ENCODE assay signal across 19 cellular contexts in the genomic region with DNA sequence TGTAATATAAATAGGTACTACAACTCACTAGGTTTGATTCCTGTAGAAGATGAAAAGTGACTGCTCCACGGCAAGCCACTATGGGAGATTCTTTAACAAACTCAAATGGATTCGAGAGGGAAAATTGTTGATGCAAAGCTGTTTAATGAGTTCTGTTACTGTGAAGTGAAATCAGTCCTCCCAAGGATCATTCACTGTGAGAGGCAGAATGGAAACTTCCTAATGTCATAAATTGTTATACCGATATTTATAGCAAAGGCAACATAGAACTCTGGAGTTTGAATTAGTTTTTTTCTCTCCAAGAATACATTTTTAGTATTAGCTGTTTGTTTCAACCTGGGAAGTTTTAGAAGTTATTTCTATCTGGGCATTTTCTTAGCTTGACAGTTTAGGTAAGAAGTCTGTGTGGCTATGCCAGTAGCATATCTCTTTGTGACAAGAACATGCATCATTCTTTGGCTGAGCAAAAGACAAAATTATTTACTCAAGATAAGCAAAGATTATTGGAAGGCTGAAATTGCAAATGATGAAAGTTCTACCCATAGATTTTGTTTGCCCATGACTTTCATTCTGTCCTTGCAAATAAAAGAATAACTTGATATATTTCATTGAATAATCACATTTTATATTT.
A peak's percentile ranks its signal among the peaks of the same experiment; 100 is the strongest.
DNase-seq lines count a peak whose midpoint lies in the region; ATAC-seq and TF ChIP-seq lines count a peak whose summit lies in the region.
"Had no signal": no experiment of that assay in that cellular context is flagged by ENCODE, and none has a peak within 500 bp of the region (broad histone marks: within the 10 kb centered on the region; RNA-seq: fewer than 3 reads in every experiment).

No MANE protein-coding gene starts in this region.

- H3K79me2 ChIP-seq in GM23338 (replicated peaks; ENCODE audit: insufficient read depth), result no peaks in the 10 kb centered on the region
- H3K79me2 ChIP-seq in osteoblast (ENCODE audit: insufficient read depth, low read length), result no peaks in the 10 kb centered on the region
- no peaks in the 10 kb centered on the region for H3K79me2 ChIP-seq in smooth muscle cell (ENCODE audit: low read depth)

- no peaks in the 10 kb centered on the region for H4K20me1 ChIP-seq in GM23338 (replicated peaks; ENCODE audit: insufficient read depth)
- no peaks in the 10 kb centered on the region for H4K20me1 ChIP-seq in osteoblast (ENCODE audit: insufficient read depth, low read length)
- H4K20me1 ChIP-seq in smooth muscle cell (ENCODE audit: low read depth), result no peaks in the 10 kb centered on the region
- H4K20me1 ChIP-seq: BLaER1 treated with 17β-estradiol and CSF1 and Interleukin-3, amounts not matched to agents 10 nM and 100 nM had no signal

- H2AFZ ChIP-seq in GM23338 (no peak overlapping the region), osteoblast (ENCODE audit: low read length) (no peak overlapping the region), smooth muscle cell (ENCODE audit: low read depth) (peak overlapping the region; percentile 37)

- H3K4me3 ChIP-seq in GM23338, result no peak overlapping the region
- H3K4me3 ChIP-seq in body of pancreas, result no peak overlapping the region
- H3K4me3 ChIP-seq in osteoblast (ENCODE audit: insufficient read depth, low read length), result no peak overlapping the region
- no peak overlapping the region for H3K4me3 ChIP-seq in smooth muscle cell
- H3K4me3 ChIP-seq: A549; BLaER1 treated with 17β-estradiol and CSF1 and Interleukin-3, amounts not matched to agents 10 nM and 100 nM had no signal

- H3K36me3 ChIP-seq in GM23338 (ENCODE audit: insufficient read depth) (no peaks in the 10 kb centered on the region), body of pancreas (replicated peaks in 1 of 2; ENCODE audit: insufficient read depth in 1 of 2, low read depth in 2 of 2) (no peaks in the 10 kb centered on the region), osteoblast (ENCODE audit: insufficient read depth, low read length) (no peaks in the 10 kb centered on the region), smooth muscle cell (ENCODE audit: low read depth) (no peaks in the 10 kb centered on the region)
- H3K36me3 ChIP-seq: BLaER1 treated with 17β-estradiol and CSF1 and Interleukin-3, amounts not matched to agents 10 nM and 100 nM had no signal

- H3K4me1 ChIP-seq in GM23338 (ENCODE audit: insufficient read depth) (no peaks in the 10 kb centered on the region), body of pancreas (no peaks in the 10 kb centered on the region), osteoblast (ENCODE audit: insufficient read depth, low read length) (no peaks in the 10 kb centered on the region), smooth muscle cell (ENCODE audit: low read depth) (no peaks in the 10 kb centered on the region)
- H3K4me1 ChIP-seq: A549; BLaER1 treated with 17β-estradiol and CSF1 and Interleukin-3, amounts not matched to agents 10 nM and 100 nM; Caco-2 had no signal

- DNase-seq in GM23338 (ENCODE audit: low spot score) (no peak), body of pancreas (no peak), osteoblast (ENCODE audit: insufficient read length, low spot score, missing footprints) (peak; percentile 23), smooth muscle cell (lab: John Stamatoyannopoulos, UW; ENCODE audit: unreplicated experiment) (no peak), T-helper 2 cell (no peak), left ventricle myocardium superior (no peak)
- DNase-seq: AML-193; Caco-2; Calu3; CD4-positive, alpha-beta T cell; CD8-positive, alpha-beta T cell; DMS79 treated with DMSO at 0.1 percent for 48 hours; GF-D8 had no signal

- ATAC-seq in GM23338, result no peak
- ATAC-seq in body of pancreas, result peak; percentile 35
- no peak for ATAC-seq in GM19328 (IDR thresholded peaks at IDR 0.05; ENCODE audit: unreplicated experiment)
- no peak for ATAC-seq in left ventricle myocardium superior
- ATAC-seq: A549; CD8-positive, alpha-beta T cell had no signal

- H3K9ac ChIP-seq in smooth muscle cell (ENCODE audit: low read depth), result no peak overlapping the region
- H3K9ac ChIP-seq: BLaER1 treated with 17β-estradiol and CSF1 and Interleukin-3, amounts not matched to agents 10 nM and 100 nM had no signal

- no peaks in the 10 kb centered on the region for H3K27me3 Mint-ChIP-seq in GM23338 (ENCODE audit: insufficient read depth, low read depth, poor library complexity)
- H3K27me3 Mint-ChIP-seq: B cell; CD4-positive, alpha-beta T cell had no signal

- H3F3A ChIP-seq in GM23338 (replicated peaks; ENCODE audit: low read depth) (no peaks in the 10 kb centered on the region), smooth muscle cell (ENCODE audit: low read depth) (no peaks in the 10 kb centered on the region)

- intact Hi-C loops in body of pancreas (cut with DNase I), result no loop called here
- intact Hi-C loops in left ventricle myocardium superior (cut with micrococcal nuclease), result no loop called here

- peaks cover 5% of the 10 kb centered on the region; the same call in 2 of the 3 replicates for H3K4me1 Mint-ChIP-seq in GM23338
- H3K4me1 Mint-ChIP-seq: B cell had no signal

- no peak overlapping the region for H3K27ac Mint-ChIP-seq in GM23338
- H3K27ac Mint-ChIP-seq: B cell; CD4-positive, alpha-beta T cell; CD8-positive, alpha-beta T cell had no signal

- H3K9me3 ChIP-seq in body of pancreas, result no peaks in the 10 kb centered on the region
- H3K9me3 ChIP-seq in osteoblast (ENCODE audit: low read depth, low read length), result peaks cover 2% of the 10 kb centered on the region
- H3K9me3 ChIP-seq in smooth muscle cell (replicated peaks; ENCODE audit: low read depth), result no peaks in the 10 kb centered on the region
- H3K9me3 ChIP-seq: Caco-2 had no signal

- no peak overlapping the region for H3K4me3 Mint-ChIP-seq in GM23338
- H3K4me3 Mint-ChIP-seq: B cell; CD4-positive, alpha-beta T cell; CD8-positive, alpha-beta T cell had no signal

- no peak for TF ChIP-seq POLR2A in body of pancreas (IDR thresholded peaks at IDR 0.05)

- WGBS in body of pancreas, 2 donors, result 21 to 38% methylated on average over 3 of the region's 3 CpGs
- 90% methylated on average over 3 of the region's 3 CpGs for WGBS in smooth muscle cell (ENCODE audit: low lambda C conversion rate)

- peaks cover 12% of the 10 kb centered on the region for H3K9me3 Mint-ChIP-seq in GM23338

- H3K36me3 Mint-ChIP-seq in GM23338 (ENCODE audit: low read depth), result peaks cover 21% of the 10 kb centered on the region
- H3K36me3 Mint-ChIP-seq: CD8-positive, alpha-beta T cell had no signal

- H3K4me2 ChIP-seq in GM23338 (no peak overlapping the region), osteoblast (ENCODE audit: insufficient read depth, low read length) (no peak overlapping the region), smooth muscle cell (no peak overlapping the region)
- H3K4me2 ChIP-seq: A549; BLaER1 treated with 17β-estradiol and CSF1 and Interleukin-3, amounts not matched to agents 10 nM and 100 nM had no signal

- H3K27ac ChIP-seq in GM23338 (ENCODE audit: low read depth) (0 out of 2 replicates have a peak overlapping the region, but pooled peaks have one; percentile 48), body of pancreas (peak overlapping the region in 1 of 4 donors; percentile 19), osteoblast (ENCODE audit: low read depth, low read length) (no peak overlapping the region), smooth muscle cell (ENCODE audit: low read depth) (no peak overlapping the region)
- H3K27ac ChIP-seq: 22Rv1; A549; BLaER1 treated with 17β-estradiol and CSF1 and Interleukin-3, amounts not matched to agents 10 nM and 100 nM; C4-2B had no signal

- TF ChIP-seq CTCF in GM23338 (conservative IDR thresholded peaks at IDR 0.05; ENCODE audit: low read depth in 2 of 2), result no peak
- TF ChIP-seq CTCF in body of pancreas (IDR thresholded peaks at IDR 0.05), result no peak
- TF ChIP-seq CTCF in osteoblast (IDR thresholded peaks at IDR 0.05; ENCODE audit: extremely low read depth, low read depth, low read length), result no peak
- TF ChIP-seq CTCF in smooth muscle cell (IDR thresholded peaks at IDR 0.05; ENCODE audit: borderline replicate concordance, insufficient read depth, poor library complexity, severe bottlenecking), result no peak

- no peaks in the 10 kb centered on the region for H3K9me2 ChIP-seq in GM23338 (ENCODE audit: insufficient read depth)

- H3K27me3 ChIP-seq in GM23338 (ENCODE audit: insufficient read depth) (no peaks in the 10 kb centered on the region), body of pancreas (no peaks in the 10 kb centered on the region), osteoblast (ENCODE audit: insufficient read depth, low read length) (no peaks in the 10 kb centered on the region), smooth muscle cell (ENCODE audit: low read depth) (no peaks in the 10 kb centered on the region)
- H3K27me3 ChIP-seq: BLaER1 treated with 17β-estradiol and CSF1 and Interleukin-3, amounts not matched to agents 10 nM and 100 nM had no signal

TF ChIP-seq in GM23338, 12 proteins besides CTCF, POLR2A, EP300 and RAD21 (continues in another document):
- TF ChIP-seq, protein P1, sequence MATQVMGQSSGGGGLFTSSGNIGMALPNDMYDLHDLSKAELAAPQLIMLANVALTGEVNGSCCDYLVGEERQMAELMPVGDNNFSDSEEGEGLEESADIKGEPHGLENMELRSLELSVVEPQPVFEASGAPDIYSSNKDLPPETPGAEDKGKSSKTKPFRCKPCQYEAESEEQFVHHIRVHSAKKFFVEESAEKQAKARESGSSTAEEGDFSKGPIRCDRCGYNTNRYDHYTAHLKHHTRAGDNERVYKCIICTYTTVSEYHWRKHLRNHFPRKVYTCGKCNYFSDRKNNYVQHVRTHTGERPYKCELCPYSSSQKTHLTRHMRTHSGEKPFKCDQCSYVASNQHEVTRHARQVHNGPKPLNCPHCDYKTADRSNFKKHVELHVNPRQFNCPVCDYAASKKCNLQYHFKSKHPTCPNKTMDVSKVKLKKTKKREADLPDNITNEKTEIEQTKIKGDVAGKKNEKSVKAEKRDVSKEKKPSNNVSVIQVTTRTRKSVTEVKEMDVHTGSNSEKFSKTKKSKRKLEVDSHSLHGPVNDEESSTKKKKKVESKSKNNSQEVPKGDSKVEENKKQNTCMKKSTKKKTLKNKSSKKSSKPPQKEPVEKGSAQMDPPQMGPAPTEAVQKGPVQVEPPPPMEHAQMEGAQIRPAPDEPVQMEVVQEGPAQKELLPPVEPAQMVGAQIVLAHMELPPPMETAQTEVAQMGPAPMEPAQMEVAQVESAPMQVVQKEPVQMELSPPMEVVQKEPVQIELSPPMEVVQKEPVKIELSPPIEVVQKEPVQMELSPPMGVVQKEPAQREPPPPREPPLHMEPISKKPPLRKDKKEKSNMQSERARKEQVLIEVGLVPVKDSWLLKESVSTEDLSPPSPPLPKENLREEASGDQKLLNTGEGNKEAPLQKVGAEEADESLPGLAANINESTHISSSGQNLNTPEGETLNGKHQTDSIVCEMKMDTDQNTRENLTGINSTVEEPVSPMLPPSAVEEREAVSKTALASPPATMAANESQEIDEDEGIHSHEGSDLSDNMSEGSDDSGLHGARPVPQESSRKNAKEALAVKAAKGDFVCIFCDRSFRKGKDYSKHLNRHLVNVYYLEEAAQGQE (IDR thresholded peaks at IDR 0.05; ENCODE audit: unreplicated experiment), result no peak
- no peak for TF ChIP-seq STAT1 (IDR thresholded peaks at IDR 0.05; ENCODE audit: unreplicated experiment)
- no peak for TF ChIP-seq EZH2phosphoT487 (IDR thresholded peaks at IDR 0.05; ENCODE audit: unreplicated experiment)
